In the genomic region with DNA sequence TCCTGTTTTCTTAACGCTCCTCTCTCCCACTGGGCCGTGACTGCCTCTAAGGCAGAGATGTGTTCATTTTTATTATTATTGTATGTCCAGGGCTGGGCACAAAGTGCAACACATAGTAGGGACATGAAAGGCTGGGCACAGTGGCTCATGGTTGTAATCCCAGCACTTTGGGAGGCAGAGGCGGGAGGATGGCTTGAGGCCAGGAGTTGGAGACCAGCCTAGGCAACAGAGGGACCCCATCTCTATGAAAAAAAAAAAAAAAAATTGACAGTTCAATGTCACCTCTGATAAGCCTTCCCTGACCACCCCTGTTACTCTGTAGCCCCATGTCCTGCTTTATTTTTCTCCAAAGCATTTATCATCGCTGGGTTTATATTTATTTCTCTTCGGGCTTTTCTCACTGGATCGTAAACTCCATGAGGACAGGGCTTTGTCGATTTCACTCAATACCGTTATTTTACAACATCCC, we compare ENCODE assay signal across 8 cellular contexts. TPM values are rescaled to one million over a fixed set of nuclear protein-coding genes. Genes with fewer than 3 reads are reported as not detected.
DNase-seq lines count a peak whose midpoint lies in the region; ATAC-seq and TF ChIP-seq lines count a peak whose summit lies in the region.

No MANE protein-coding gene starts in this region.

- H3K9ac ChIP-seq in OCI-LY3 (ENCODE audit: low read length) = no peak overlapping the region

- H3K27ac ChIP-seq in CD4-positive, alpha-beta T cell (ENCODE audit: low read depth, low read length) = no peak overlapping the region
- peak overlapping the region; percentile 18; the same call in 1 of the 2 replicates for H3K27ac ChIP-seq in OCI-LY3 (ENCODE audit: low read length)
- peak overlapping the region in 53 of 59 donors; percentile 29 to 98 (median 93) for H3K27ac ChIP-seq in dorsolateral prefrontal cortex
- peak overlapping the region; percentile 68 for H3K27ac ChIP-seq in osteoblast (ENCODE audit: low read depth, low read length)

- no peak for TF ChIP-seq CTCF in CD4-positive, alpha-beta T cell (IDR thresholded peaks at IDR 0.05)
- TF ChIP-seq CTCF in OCI-LY3 (IDR thresholded peaks at IDR 0.05; ENCODE audit: low read depth, low read length) (no peak), dorsolateral prefrontal cortex (IDR thresholded peaks at IDR 0.05 in 54 of 56, conservative IDR thresholded peaks at IDR 0.05 in 2 of 56; ENCODE audit: low read depth in 1 of 56, partially characterized antibody in 56 of 56) (no peak), osteoblast (IDR thresholded peaks at IDR 0.05; ENCODE audit: extremely low read depth, low read depth, low read length) (no peak)

- POLR2A ChIA-PET in CD4-positive, alpha-beta T cell (lab: Charles Lee) = interaction anchor here (0.6 to 3.2 kb wide), 6 partner anchors 16 to 114 kb away, joined by 3 to 45 read pairs (median 7); partner anchors contain the start of gene ZC3H4

- ATAC-seq in CD4-positive, alpha-beta T cell (ENCODE audit: poor library complexity) = no peak
- ATAC-seq in HG03196 (IDR thresholded peaks at IDR 0.05; ENCODE audit: unreplicated experiment) = no peak

- H3K27me3 Mint-ChIP-seq in CD4-positive, alpha-beta T cell = no peaks in the 10 kb centered on the region

- intact Hi-C loops in CD4-positive, alpha-beta T cell (cut with DNase I, micrococcal nuclease) = loop anchor here (2.0 to 5.0 kb wide), 4 partner anchors 15 to 117 kb away; no protein-coding TSS in a partner anchor
- intact Hi-C loops in dorsolateral prefrontal cortex (cut with DNase I) = loop anchor here (5.0 kb wide), 1 partner anchor 112 kb away; no protein-coding TSS in a partner anchor

- peaks cover 30% of the 10 kb centered on the region for H3K36me3 Mint-ChIP-seq in CD4-positive, alpha-beta T cell (ENCODE audit: low read depth)

- 0 out of 2 replicates have a peak overlapping the region, but pooled peaks have one; percentile 33 for H3K4me3 ChIP-seq in OCI-LY3 (ENCODE audit: low read length)
- peak overlapping the region; percentile 66 to 96 (median 85) for H3K4me3 ChIP-seq in dorsolateral prefrontal cortex
- peak overlapping the region; percentile 93 for H3K4me3 ChIP-seq in osteoblast (ENCODE audit: insufficient read depth, low read length)

- peak overlapping the region; percentile 83 for H3K27ac Mint-ChIP-seq in CD4-positive, alpha-beta T cell

- no peaks in the 10 kb centered on the region for H3K27me3 ChIP-seq in CD4-positive, alpha-beta T cell (ENCODE audit: control insufficient read depth, insufficient read depth, low read length)
- no peaks in the 10 kb centered on the region for H3K27me3 ChIP-seq in OCI-LY3 (ENCODE audit: low read depth, low read length)
- H3K27me3 ChIP-seq in dorsolateral prefrontal cortex = no peaks in the 10 kb centered on the region
- H3K27me3 ChIP-seq in osteoblast (ENCODE audit: insufficient read depth, low read length) = no peaks in the 10 kb centered on the region

- H3K36me3 ChIP-seq in OCI-LY3 (replicated peaks; ENCODE audit: low read depth, low read length) = peaks cover 24% of the 10 kb centered on the region
- peaks cover 14% of the 10 kb centered on the region for H3K36me3 ChIP-seq in osteoblast (ENCODE audit: insufficient read depth, low read length)

- H3K9me3 Mint-ChIP-seq in CD4-positive, alpha-beta T cell = no peaks in the 10 kb centered on the region

- peaks cover 45% of the 10 kb centered on the region for H3K79me2 ChIP-seq in OCI-LY3 (ENCODE audit: low read length)
- peaks cover 44% of the 10 kb centered on the region for H3K79me2 ChIP-seq in osteoblast (ENCODE audit: insufficient read depth, low read length)

- H4K20me1 ChIP-seq in OCI-LY3 (ENCODE audit: insufficient read depth, low read length) (peaks cover 28% of the 10 kb centered on the region), osteoblast (ENCODE audit: insufficient read depth, low read length) (peaks cover 25% of the 10 kb centered on the region)

- no peak for DNase-seq in CD4-positive, alpha-beta T cell
- DNase-seq in dorsolateral prefrontal cortex = no peak
- no peak for DNase-seq in osteoblast (ENCODE audit: insufficient read length, low spot score, missing footprints)
- DNase-seq in NCI-H1105 (lab: John Stamatoyannopoulos, UW) = no peak
- no peak for DNase-seq in NCI-H187 treated with DMSO at 0.1 percent for 48 hours (lab: John Stamatoyannopoulos, UW)
- no peak for DNase-seq in DMS153 treated with DMSO at 0.1 percent for 48 hours (lab: John Stamatoyannopoulos, UW; ENCODE audit: unreplicated experiment)

- H3K9me3 ChIP-seq in CD4-positive, alpha-beta T cell (ENCODE audit: control insufficient read depth, low read length) = no peaks in the 10 kb centered on the region
- H3K9me3 ChIP-seq in OCI-LY3 (ENCODE audit: insufficient read depth, low read length) (no peaks in the 10 kb centered on the region), osteoblast (ENCODE audit: low read depth, low read length) (no peaks in the 10 kb centered on the region)

- H3K4me3 Mint-ChIP-seq in CD4-positive, alpha-beta T cell = peak overlapping the region; percentile 96

- peaks cover 14% of the 10 kb centered on the region for H3K4me1 ChIP-seq in OCI-LY3 (ENCODE audit: low read length)
- peaks cover 10% of the 10 kb centered on the region for H3K4me1 ChIP-seq in osteoblast (ENCODE audit: insufficient read depth, low read length)

- CTCF ChIA-PET in CD4-positive, alpha-beta T cell (lab: Charles Lee) = interaction anchor here (0.9 to 3.4 kb wide), 6 partner anchors 17 to 154 kb away, joined by 3 to 23 read pairs (median 8); partner anchors contain the start of gene ZC3H4

- peak overlapping the region; percentile 47 for H3K4me2 ChIP-seq in OCI-LY3 (ENCODE audit: low read length)
- peak overlapping the region; percentile 88 for H3K4me2 ChIP-seq in osteoblast (ENCODE audit: insufficient read depth, low read length)

- peak overlapping the region; percentile 97 for H2AFZ ChIP-seq in OCI-LY3 (ENCODE audit: low read depth, low read length)
- H2AFZ ChIP-seq in osteoblast (ENCODE audit: low read length) = peak overlapping the region; percentile 85

- H3K4me1 Mint-ChIP-seq in CD4-positive, alpha-beta T cell (ENCODE audit: low read depth) = peaks cover 50% of the 10 kb centered on the region

RNA-seq across cellular contexts. Expression of gene SAE1, which starts 0.5 kb away (rescaled TPM):
- total RNA-seq in CD4-positive, alpha-beta T cell = 10 to 100 TPM; 29.6 to 30.9 TPM
- 100 to 1,000 TPM in 2 of 120 experiments, 10 to 100 TPM in 118; 50.2 to 109 (median 75.1) TPM for total RNA-seq in dorsolateral prefrontal cortex
- 99.9 and 105 TPM in 2 replicates for total RNA-seq in osteoblast

RNA-seq across cellular contexts. Expression of gene ZC3H4, which starts 16.6 kb away (rescaled TPM):
- 10 to 100 TPM; 39.4 to 43.7 TPM for total RNA-seq in CD4-positive, alpha-beta T cell
- total RNA-seq in dorsolateral prefrontal cortex = 10 to 100 TPM; 28.4 to 56.1 (median 40.3) TPM
- total RNA-seq in osteoblast = 10.9 and 14.1 TPM in 2 replicates

Comparison
In these comparisons a context has a peak if more than half of its experiments do, and no peak if none do; other contexts are left out.
1. H3K4me3 ChIP-seq: peak in every context shown above with its lines; median percentile 93 in osteoblast; 85 in dorsolateral prefrontal cortex; 33 in OCI-LY3.